ENCODE assay signal across 8 cellular contexts in genomic region chr9:121640076-121640475, GRCh38. TPM values are rescaled to one million over a fixed set of nuclear protein-coding genes. Genes with fewer than 3 reads are reported as not detected.
DNase-seq lines count a peak whose midpoint lies in the region; ATAC-seq and TF ChIP-seq lines count a peak whose summit lies in the region.

No MANE protein-coding gene starts in this region.

- H3K27me3 ChIP-seq in cardiac muscle cell (no peaks in the 10 kb centered on the region), sigmoid colon (no peaks in the 10 kb centered on the region)

- no peak for DNase-seq in HFF-Myc (ENCODE audit: extremely low read depth, low read depth)
- DNase-seq in activated CD8-positive, alpha-beta memory T cell treated with anti-CD3 and anti-CD28 coated beads for 48 hours (ENCODE audit: low read depth in 2 of 3, low spot score in 2 of 3): peak in 2 of 3 experiments; percentile 23 to 29
- DNase-seq in cardiac muscle cell (ENCODE audit: low read depth in 1 of 2, low spot score in 1 of 2): peak; percentile 40 to 80
- peak; percentile 82 for DNase-seq in sigmoid colon
- no peak for DNase-seq in NCI-H187 treated with DMSO at 0.1 percent for 48 hours (lab: John Stamatoyannopoulos, UW)

- no peak for TF ChIP-seq EP300 in sigmoid colon (IDR thresholded peaks at IDR 0.05)

- H3K36me3 ChIP-seq in cardiac muscle cell: no peaks in the 10 kb centered on the region
- H3K36me3 ChIP-seq in sigmoid colon: no peaks in the 10 kb centered on the region

- H3K27ac ChIP-seq in C4-2B (no peak overlapping the region), cardiac muscle cell (peak overlapping the region; percentile 2), sigmoid colon (peak overlapping the region in 3 of 4 donors; percentile 40 to 69 (median 51))

- no peak for TF ChIP-seq POLR2A in sigmoid colon (IDR thresholded peaks at IDR 0.05)

- intact Hi-C loops in sigmoid colon (cut with DNase I): loop anchor here (5.0 kb wide), 2 partner anchors 42 to 352 kb away; no protein-coding TSS in a partner anchor

- H3K4me1 ChIP-seq in cardiac muscle cell (ENCODE audit: low read depth) (peaks cover 14% of the 10 kb centered on the region), sigmoid colon (peaks cover 0 to 53% (median 51%) of the 10 kb centered on the region in 4 donors)

- peak; percentile 82 for TF ChIP-seq CTCF in C4-2B (conservative IDR thresholded peaks at IDR 0.05)
- peak; percentile 70 for TF ChIP-seq CTCF in HFF-Myc (IDR thresholded peaks at IDR 0.05; ENCODE audit: low read depth, low read length, missing control alignments)
- TF ChIP-seq CTCF in cardiac muscle cell (IDR thresholded peaks at IDR 0.05; ENCODE audit: low read depth, low read length): peak; percentile 53
- peak; percentile 28 to 64 (median 64) for TF ChIP-seq CTCF in sigmoid colon (IDR thresholded peaks at IDR 0.05)

- 25 to 71% methylated on average over 9 of the region's 9 CpGs for WGBS in sigmoid colon, 2 donors

- ATAC-seq in GM19455 (IDR thresholded peaks at IDR 0.05; ENCODE audit: unreplicated experiment): no peak
- ATAC-seq in GM19463 (IDR thresholded peaks at IDR 0.05; ENCODE audit: unreplicated experiment): no peak

- H3K9me3 ChIP-seq in cardiac muscle cell (ENCODE audit: low read depth) (no peaks in the 10 kb centered on the region), sigmoid colon (no peaks in the 10 kb centered on the region)

- no peak overlapping the region for H3K4me3 ChIP-seq in HFF-Myc (replicated peaks; ENCODE audit: low read depth, low read length)
- no peak overlapping the region for H3K4me3 ChIP-seq in cardiac muscle cell
- H3K4me3 ChIP-seq in sigmoid colon: no peak overlapping the region

RNA-seq across cellular contexts. Expression of gene DAB2IP, which starts 11.4 kb away (rescaled TPM):
- total RNA-seq in cardiac muscle cell (105 TPM in 2 replicates), sigmoid colon (10 to 100 TPM; 20.1 to 50.7 (median 39.9) TPM)
- polyA plus RNA-seq in cardiac muscle cell (25.7 and 31.7 TPM in 2 replicates), sigmoid colon (10 to 100 TPM; 25.8 to 52.4 (median 34.7) TPM)

Comparison
In these comparisons a context has a peak if more than half of its experiments do, and no peak if none do; other contexts are left out.
1. DNase-seq: peak in activated CD8-positive, alpha-beta memory T cell treated with anti-CD3 and anti-CD28 coated beads for 48 hours (2 of 3), cardiac muscle cell (2 of 2) and sigmoid colon (single experiment); none in HFF-Myc (single experiment) and NCI-H187 treated with DMSO at 0.1 percent for 48 hours (single experiment).
2. Peak in every context shown above with its lines, with median percentiles within 50 percentile points of each other: CTCF ChIP-seq.